10 cellular contexts compared by ENCODE assay signal in genomic region chr12:56342290-56342689, GRCh38. TPM values are rescaled to one million over a fixed set of nuclear protein-coding genes. Genes with fewer than 3 reads are reported as not detected.
"Had no signal": no experiment of that assay in that cellular context is flagged by ENCODE, and none has a peak within 500 bp of the region (broad histone marks: within the 10 kb centered on the region; RNA-seq: fewer than 3 reads in every experiment).

No MANE protein-coding gene starts in this region.

RNA-seq across cellular contexts. Expression of gene IL23A, which starts 3.6 kb away (rescaled TPM):
- total RNA-seq: cerebellum, SJCRH30 had no signal
- polyA plus RNA-seq: aorta had no signal

RNA-seq across cellular contexts. Expression of gene APOF, which starts 20.4 kb away (rescaled TPM):
- total RNA-seq: activated CD4-positive, alpha-beta T cell treated with anti-CD3 and anti-CD28 coated beads, Interleukin-2, amount 10 ng/mL, durations not matched to agents 24 days and 14 days; activated CD8-positive, alpha-beta T cell treated with anti-CD3 and anti-CD28 coated beads for 36 hours; activated naive CD8-positive, alpha-beta T cell treated with anti-CD3 and anti-CD28 coated beads for 36 hours; activated T-helper 1 cell treated with anti-CD3 and anti-CD28 coated beads, Interleukin-12 subunit alpha, Interleukin-12 subunit beta, Interleukin-2, Interleukin-4 antibody, amounts not matched to agents 30 ng/mL and 10 ng/mL and 1 ng/mL, durations not matched to agents 14 hours and 24 hours and 36 hours; aorta; cerebellum; LHCN-M2; NCI-H460; RPMI7951; SJCRH30 had no signal
